In genomic region chr2:49858113-49858490, GRCh38 we compare ENCODE assay signal across 22 cellular contexts.
DNase-seq lines count a peak whose midpoint lies in the region; ATAC-seq, FAIRE-seq and TF ChIP-seq lines count a peak whose summit lies in the region.
"Had no signal": no experiment of that assay in that cellular context is flagged by ENCODE, and none has a peak within 500 bp of the region (broad histone marks: within the 10 kb centered on the region; RNA-seq: fewer than 3 reads in every experiment).

No MANE protein-coding gene starts in this region.

- ATAC-seq in HG02981 (IDR thresholded peaks at IDR 0.05; ENCODE audit: unreplicated experiment): no peak
- ATAC-seq: CD8-positive, alpha-beta T cell; GM12878 had no signal

- TF ChIP-seq CTCF in D721Med (IDR thresholded peaks at IDR 0.05; ENCODE audit: insufficient read depth, missing control alignments): no peak

- peak; percentile 74 for FAIRE-seq in D721Med (lab: Jason Lieb, UNC)
- FAIRE-seq: A204.1, GM12878, GM12892, GM18507 had no signal

- DNase-seq in D721Med (ENCODE audit: insufficient read length, low spot score): no peak
- peak; percentile 90 for DNase-seq in SK-N-DZ (ENCODE audit: low spot score)
- DNase-seq in NCI-H1048 (lab: John Stamatoyannopoulos, UW): no peak
- no peak for DNase-seq in SHP77 (lab: John Stamatoyannopoulos, UW)
- DNase-seq: 8988T; ACHN; Caco-2; Calu3; CD4-positive, alpha-beta T cell; CD8-positive, alpha-beta T cell; DMS 273 treated with DMSO at 0.1 percent for 48 hours; DMS153; DMS53; DMS79; DND-41; EL; GDM1 had no signal
